Comparison of ENCODE assay signal across 8 cellular contexts in the genomic region with DNA sequence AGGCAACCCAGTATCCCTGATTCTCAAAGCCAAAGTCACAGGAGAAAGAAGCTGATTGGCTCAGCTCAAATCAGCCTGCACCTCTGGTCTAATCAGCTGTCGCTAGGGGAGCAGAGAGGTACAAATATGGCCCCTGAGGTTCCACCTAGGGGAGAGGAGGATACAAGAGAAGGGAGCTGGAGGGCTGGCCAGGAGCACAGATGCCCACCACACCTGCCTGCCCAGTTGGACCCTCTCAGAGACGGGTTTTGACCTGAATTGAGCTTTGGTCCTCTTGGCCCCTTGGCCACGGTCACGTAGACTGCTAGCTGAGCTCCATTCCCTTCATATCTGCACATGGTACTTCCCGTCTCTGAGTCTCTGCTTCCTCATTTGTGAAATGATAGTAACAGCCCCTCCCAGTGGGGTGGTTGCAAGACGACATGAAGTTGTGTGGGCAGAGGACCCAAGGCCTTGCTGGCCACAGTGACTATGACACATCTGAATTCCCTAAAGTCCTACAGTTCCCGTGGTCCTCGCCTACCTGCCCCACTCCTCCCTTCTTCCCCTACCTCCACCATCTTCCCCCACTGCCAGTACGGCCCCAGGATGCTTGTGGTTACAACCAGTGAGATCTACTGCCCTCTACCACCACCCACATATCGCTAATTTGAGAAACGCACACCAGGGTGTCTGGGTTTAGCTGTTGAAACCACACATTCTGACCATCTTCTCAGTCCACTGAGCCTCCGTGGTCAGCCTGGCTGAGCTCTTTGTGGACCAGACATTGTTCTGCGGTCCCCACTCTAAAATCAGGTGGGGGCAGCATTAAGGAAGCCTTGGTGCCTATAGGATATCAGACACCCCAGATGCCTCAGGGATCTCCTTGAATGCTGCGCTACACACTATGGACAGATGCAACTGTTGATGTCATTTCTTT.
A peak's percentile ranks its signal among the peaks of the same experiment; 100 is the strongest.
DNase-seq lines count a peak whose midpoint lies in the region; ATAC-seq and TF ChIP-seq lines count a peak whose summit lies in the region.

No MANE protein-coding gene starts in this region.

- H3K4me1 ChIP-seq in suprapubic skin = no peaks in the 10 kb centered on the region
- no peaks in the 10 kb centered on the region for H3K4me1 ChIP-seq in esophagus squamous epithelium

- no peak overlapping the region for H3K27ac ChIP-seq in coronary artery
- no peak overlapping the region for H3K27ac ChIP-seq in suprapubic skin
- H3K27ac ChIP-seq in esophagus squamous epithelium = peak overlapping the region in 1 of 4 donors; percentile 34

- TF ChIP-seq POLR2A in suprapubic skin (IDR thresholded peaks at IDR 0.05) (no peak), esophagus squamous epithelium (IDR thresholded peaks at IDR 0.05) (no peak)

- TF ChIP-seq EP300 in suprapubic skin (IDR thresholded peaks at IDR 0.05) = no peak

- H3K9me3 ChIP-seq in suprapubic skin = no peaks in the 10 kb centered on the region
- peaks cover 0 to 8% (median 0%) of the 10 kb centered on the region in 3 donors for H3K9me3 ChIP-seq in esophagus squamous epithelium

- peak; percentile 31 for TF ChIP-seq CTCF in GM06990 (IDR thresholded peaks at IDR 0.05; ENCODE audit: insufficient read depth, low read length, poor library complexity, severe bottlenecking)
- TF ChIP-seq CTCF in coronary artery (IDR thresholded peaks at IDR 0.05) = no peak
- no peak for TF ChIP-seq CTCF in suprapubic skin (IDR thresholded peaks at IDR 0.05)
- no peak for TF ChIP-seq CTCF in esophagus squamous epithelium (IDR thresholded peaks at IDR 0.05)

- no peaks in the 10 kb centered on the region for H3K27me3 ChIP-seq in GM06990 (replicated peaks; ENCODE audit: control insufficient read depth, insufficient read depth, low read length)
- H3K27me3 ChIP-seq in suprapubic skin = no peaks in the 10 kb centered on the region
- H3K27me3 ChIP-seq in esophagus squamous epithelium = no peaks in the 10 kb centered on the region

- DNase-seq in GM06990 (ENCODE audit: extremely low read depth, insufficient read length) (peak; percentile 92), coronary artery (ENCODE audit: low spot score) (peak; percentile 59), suprapubic skin (ENCODE audit: low spot score in 2 of 2) (no peak), GOT3 (lab: John Stamatoyannopoulos, UW) (no peak), esophagus squamous epithelium (lab: John Stamatoyannopoulos, UW) (no peak), HT-29 (ENCODE audit: low spot score) (no peak)

- H3K36me3 ChIP-seq in GM06990 (ENCODE audit: control insufficient read depth, insufficient read depth, low read length) = no peaks in the 10 kb centered on the region
- no peaks in the 10 kb centered on the region for H3K36me3 ChIP-seq in suprapubic skin
- H3K36me3 ChIP-seq in esophagus squamous epithelium = no peaks in the 10 kb centered on the region

- WGBS in suprapubic skin = 85% methylated on average over 14 of the region's 14 CpGs
- WGBS in esophagus squamous epithelium, 2 donors = 52 to 67% methylated on average over 12 to 14 of the region's 14 CpGs

- H3K4me3 ChIP-seq in GM06990 (replicated peaks; ENCODE audit: low read depth, low read length) (peak overlapping the region; percentile 55), coronary artery (no peak overlapping the region), suprapubic skin (no peak overlapping the region), esophagus squamous epithelium (no peak overlapping the region)

- ATAC-seq in GM19468 (IDR thresholded peaks at IDR 0.05; ENCODE audit: extremely low read depth, unreplicated experiment) (peak; percentile 27), HG03520 (IDR thresholded peaks at IDR 0.05; ENCODE audit: unreplicated experiment) (peak; percentile 51)

- intact Hi-C loops in esophagus squamous epithelium (cut with DNase I) = no loop called here

Comparison
In these comparisons a context has a peak if more than half of its experiments do, and no peak if none do; other contexts are left out.
1. DNase-seq: peak in GM06990 (single experiment) and coronary artery (single experiment); none in suprapubic skin (0 of 2), GOT3 (single experiment), esophagus squamous epithelium (single experiment) and HT-29 (single experiment).